In the genomic region with DNA sequence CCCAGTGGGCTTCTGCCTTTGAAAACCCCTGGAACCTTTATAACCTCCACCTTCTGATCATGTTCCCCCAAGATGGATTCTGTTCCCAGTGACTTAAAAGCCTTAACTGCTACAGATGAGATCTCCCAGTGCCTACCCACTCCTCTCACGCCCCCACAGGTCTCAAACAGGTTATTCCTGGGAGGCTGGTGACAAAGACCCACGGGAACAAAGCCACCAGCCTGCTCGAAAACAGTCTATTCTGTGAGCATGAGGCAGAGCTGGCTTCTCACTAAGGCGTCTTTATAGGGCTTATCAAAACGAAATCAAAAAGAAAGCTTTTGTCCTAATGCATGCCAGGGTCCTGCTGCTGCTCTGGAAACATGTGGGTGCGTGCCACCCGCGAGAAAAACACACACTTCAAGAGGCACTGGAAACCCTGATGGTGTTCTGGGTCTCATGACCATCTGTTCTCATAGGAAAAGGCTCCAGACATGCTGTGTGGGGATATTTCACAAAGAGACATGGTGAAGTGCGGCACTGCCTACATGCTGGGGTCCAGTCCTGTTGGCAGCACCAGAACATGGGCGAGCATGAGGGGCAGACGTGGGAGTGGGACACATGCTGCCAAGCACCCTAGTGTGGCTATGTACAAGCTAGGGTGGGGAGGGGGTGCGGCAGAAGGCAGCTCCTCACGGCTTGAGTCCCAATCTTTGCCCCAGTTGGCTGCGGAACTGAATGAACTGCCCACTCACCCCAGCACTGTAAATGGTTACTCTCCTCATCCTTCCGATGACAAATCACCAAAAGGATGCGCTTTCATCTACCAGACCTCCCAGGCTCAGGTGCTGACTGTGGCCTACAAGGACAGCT, we compare ENCODE assay signal across 1 cellular context.
TF ChIP-seq lines count a peak whose summit lies in the region.

No MANE protein-coding gene starts in this region.

TF ChIP-seq in WTC11, 78 proteins besides CTCF, POLR2A, EP300 and RAD21 (continued from another document):
- TF ChIP-seq, protein P1, sequence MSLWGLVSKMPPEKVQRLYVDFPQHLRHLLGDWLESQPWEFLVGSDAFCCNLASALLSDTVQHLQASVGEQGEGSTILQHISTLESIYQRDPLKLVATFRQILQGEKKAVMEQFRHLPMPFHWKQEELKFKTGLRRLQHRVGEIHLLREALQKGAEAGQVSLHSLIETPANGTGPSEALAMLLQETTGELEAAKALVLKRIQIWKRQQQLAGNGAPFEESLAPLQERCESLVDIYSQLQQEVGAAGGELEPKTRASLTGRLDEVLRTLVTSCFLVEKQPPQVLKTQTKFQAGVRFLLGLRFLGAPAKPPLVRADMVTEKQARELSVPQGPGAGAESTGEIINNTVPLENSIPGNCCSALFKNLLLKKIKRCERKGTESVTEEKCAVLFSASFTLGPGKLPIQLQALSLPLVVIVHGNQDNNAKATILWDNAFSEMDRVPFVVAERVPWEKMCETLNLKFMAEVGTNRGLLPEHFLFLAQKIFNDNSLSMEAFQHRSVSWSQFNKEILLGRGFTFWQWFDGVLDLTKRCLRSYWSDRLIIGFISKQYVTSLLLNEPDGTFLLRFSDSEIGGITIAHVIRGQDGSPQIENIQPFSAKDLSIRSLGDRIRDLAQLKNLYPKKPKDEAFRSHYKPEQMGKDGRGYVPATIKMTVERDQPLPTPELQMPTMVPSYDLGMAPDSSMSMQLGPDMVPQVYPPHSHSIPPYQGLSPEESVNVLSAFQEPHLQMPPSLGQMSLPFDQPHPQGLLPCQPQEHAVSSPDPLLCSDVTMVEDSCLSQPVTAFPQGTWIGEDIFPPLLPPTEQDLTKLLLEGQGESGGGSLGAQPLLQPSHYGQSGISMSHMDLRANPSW (CRISPR knock-in tag; conservative IDR thresholded peaks at IDR 0.05; ENCODE audit: low read depth), result no peak
- TF ChIP-seq, protein P2, sequence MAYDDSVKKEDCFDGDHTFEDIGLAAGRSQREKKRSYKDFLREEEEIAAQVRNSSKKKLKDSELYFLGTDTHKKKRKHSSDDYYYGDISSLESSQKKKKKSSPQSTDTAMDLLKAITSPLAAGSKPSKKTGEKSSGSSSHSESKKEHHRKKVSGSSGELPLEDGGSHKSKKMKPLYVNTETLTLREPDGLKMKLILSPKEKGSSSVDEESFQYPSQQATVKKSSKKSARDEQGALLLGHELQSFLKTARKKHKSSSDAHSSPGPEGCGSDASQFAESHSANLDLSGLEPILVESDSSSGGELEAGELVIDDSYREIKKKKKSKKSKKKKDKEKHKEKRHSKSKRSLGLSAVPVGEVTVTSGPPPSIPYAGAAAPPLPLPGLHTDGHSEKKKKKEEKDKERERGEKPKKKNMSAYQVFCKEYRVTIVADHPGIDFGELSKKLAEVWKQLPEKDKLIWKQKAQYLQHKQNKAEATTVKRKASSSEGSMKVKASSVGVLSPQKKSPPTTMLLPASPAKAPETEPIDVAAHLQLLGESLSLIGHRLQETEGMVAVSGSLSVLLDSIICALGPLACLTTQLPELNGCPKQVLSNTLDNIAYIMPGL (CRISPR knock-in tag; IDR thresholded peaks at IDR 0.05), result no peak
- TF ChIP-seq OVOL2 (CRISPR knock-in tag; IDR thresholded peaks at IDR 0.05; ENCODE audit: borderline replicate concordance) (no peak), FOXJ3 (CRISPR knock-in tag; IDR thresholded peaks at IDR 0.05; ENCODE audit: borderline replicate concordance) (no peak), NR1H2 (CRISPR knock-in tag; IDR thresholded peaks at IDR 0.05) (no peak), ETV6 (CRISPR knock-in tag; IDR thresholded peaks at IDR 0.05) (no peak), JUN (CRISPR knock-in tag; IDR thresholded peaks at IDR 0.05) (no peak), ZNF423 (CRISPR knock-in tag; IDR thresholded peaks at IDR 0.05) (no peak)
TF ChIP-seq in WTC11: peak in this region for 0.
